Comparison of ENCODE assay signal across 1 cellular context in the genomic region with DNA sequence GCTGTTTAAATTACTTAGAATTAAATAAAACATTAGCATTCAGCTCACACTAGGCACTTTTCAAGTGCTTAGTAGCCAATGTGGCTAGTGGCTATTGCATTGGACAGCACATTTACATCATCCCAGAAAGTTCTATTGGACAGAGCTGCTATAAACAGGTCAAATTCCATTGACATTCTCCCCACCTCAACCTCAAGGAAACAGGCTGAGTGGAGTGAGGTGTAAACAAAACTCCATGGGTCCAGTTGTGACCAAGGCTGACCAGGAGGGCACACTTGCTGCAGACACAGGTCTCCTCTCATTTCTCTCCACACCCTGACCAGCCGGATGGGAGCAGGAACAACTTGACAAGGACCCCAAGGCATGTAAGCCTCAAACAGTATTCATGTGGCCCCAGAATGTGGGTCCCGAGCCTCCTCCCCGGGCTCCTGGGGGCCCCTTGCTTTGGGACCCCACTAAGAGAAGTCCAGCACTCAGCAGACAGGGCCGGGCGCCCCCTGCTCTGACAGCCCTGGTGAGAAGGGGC.
TF ChIP-seq lines count a peak whose summit lies in the region.

No MANE protein-coding gene starts in this region.

TF ChIP-seq in H1, 55 proteins besides CTCF, POLR2A, EP300 and RAD21:
- TF ChIP-seq TAF7 (optimal IDR thresholded peaks at IDR 0.05; ENCODE audit: borderline replicate concordance, low read depth, low read length), result no peak
- no peak for TF ChIP-seq KDM4A (IDR thresholded peaks at IDR 0.05; ENCODE audit: low read depth, low read length, severe bottlenecking)
- no peak for TF ChIP-seq HDAC2 (IDR thresholded peaks at IDR 0.05; ENCODE audit: borderline replicate concordance in 1 of 2, low read depth in 2 of 2, low read length in 2 of 2)
- TF ChIP-seq EGR1 (IDR thresholded peaks at IDR 0.05; ENCODE audit: borderline replicate concordance, low read depth, low read length), result no peak
- TF ChIP-seq SIRT6 (IDR thresholded peaks at IDR 0.05; ENCODE audit: low read length), result no peak
- TF ChIP-seq RFX5 (IDR thresholded peaks at IDR 0.05; ENCODE audit: borderline replicate concordance, low read depth, low read length), result no peak
- no peak for TF ChIP-seq FOSL1 (IDR thresholded peaks at IDR 0.05; ENCODE audit: insufficient read depth, low read depth, low read length)
- TF ChIP-seq RBBP5 (IDR thresholded peaks at IDR 0.05; ENCODE audit: borderline replicate concordance, low read depth, low read length), result no peak
- TF ChIP-seq KDM5A (IDR thresholded peaks at IDR 0.05; ENCODE audit: low read length), result no peak
